In genomic region chr6:160132776-160133338, GRCh38 we compare ENCODE assay signal across 19 cellular contexts. TPM values are rescaled to one million over a fixed set of nuclear protein-coding genes. Genes with fewer than 3 reads are reported as not detected.
DNase-seq lines count a peak whose midpoint lies in the region; ATAC-seq and TF ChIP-seq lines count a peak whose summit lies in the region.
"Had no signal": no experiment of that assay in that cellular context is flagged by ENCODE, and none has a peak within 500 bp of the region (broad histone marks: within the 10 kb centered on the region; RNA-seq: fewer than 3 reads in every experiment).

No MANE protein-coding gene starts in this region.

- peak; percentile 38 for ATAC-seq in HG02885 (IDR thresholded peaks at IDR 0.05; ENCODE audit: poor library complexity, unreplicated experiment)
- no peak for ATAC-seq in GM18858 (IDR thresholded peaks at IDR 0.05; ENCODE audit: unreplicated experiment)
- ATAC-seq: left ventricle myocardium superior, right cardiac atrium, SK-N-SH treated with all-trans-retinoic acid at 6 μM for 48 hours had no signal

- DNase-seq in EH (ENCODE audit: low read depth) (peak; percentile 27), astrocyte of the hippocampus (ENCODE audit: low read depth, low spot score) (peak; percentile 24), kidney tubule cell (ENCODE audit: low spot score) (peak; percentile 37), NCI-H2196 (lab: John Stamatoyannopoulos, UW; ENCODE audit: unreplicated experiment) (no peak), suprapubic skin (ENCODE audit: low spot score in 2 of 2) (no peak), NCI-H774 (lab: John Stamatoyannopoulos, UW) (no peak)
- DNase-seq: activated naive CD8-positive, alpha-beta T cell treated with anti-CD3 and anti-CD28 coated beads, Interleukin-2, amount 10 ng/mL, durations not matched to agents 7 days and 5 days; C1 segment of cervical spinal cord; DMS79 treated with DMSO at 0.1 percent for 48 hours; left ventricle myocardium superior; NCI-H1092 treated with DMSO at 0.1 percent for 48 hours; NCI-H2227 treated with DMSO at 0.1 percent for 48 hours; right cardiac atrium; stimulated activated CD8-positive, alpha-beta memory T cell treated with anti-CD3 and anti-CD28 coated beads, Interleukin-4, amount 100 ng/mL, for 48 hours; trophoblast cell had no signal

- H3K9me3 ChIP-seq in suprapubic skin = no peaks in the 10 kb centered on the region

- no peak overlapping the region for H3K4me3 ChIP-seq in suprapubic skin
- H3K4me3 ChIP-seq: hepatocyte had no signal

- H3K4me1 ChIP-seq in suprapubic skin = no peaks in the 10 kb centered on the region

- 76% methylated on average over 12 of the region's 12 CpGs for WGBS in suprapubic skin

- H3K27ac ChIP-seq in suprapubic skin = no peak overlapping the region
- H3K27ac ChIP-seq: hepatocyte had no signal

- no peak for TF ChIP-seq CTCF in suprapubic skin (IDR thresholded peaks at IDR 0.05)

- H3K27me3 ChIP-seq in suprapubic skin = no peaks in the 10 kb centered on the region
- H3K27me3 ChIP-seq: hepatocyte had no signal

- H3K36me3 ChIP-seq in suprapubic skin = no peaks in the 10 kb centered on the region

- no peak for TF ChIP-seq POLR2A in suprapubic skin (IDR thresholded peaks at IDR 0.05)

- TF ChIP-seq EP300 in suprapubic skin (IDR thresholded peaks at IDR 0.05) = no peak

RNA-seq across cellular contexts. Expression of gene SLC22A1, which starts 11.2 kb away (rescaled TPM):
- total RNA-seq in suprapubic skin = 1 to 10 TPM in 2 of 4 donors, under 1 TPM in 1, not detected in 1; 0.26 to 3.9 (median 3.3) TPM

Comparison
In these comparisons a context has a peak if more than half of its experiments do, and no peak if none do; other contexts are left out.
1. DNase-seq: peak in EH (single experiment), astrocyte of the hippocampus (single experiment) and kidney tubule cell (single experiment); none in NCI-H2196 (single experiment), suprapubic skin (0 of 2) and NCI-H774 (single experiment).